ENCODE assay signal across 2 cellular contexts in the genomic region with DNA sequence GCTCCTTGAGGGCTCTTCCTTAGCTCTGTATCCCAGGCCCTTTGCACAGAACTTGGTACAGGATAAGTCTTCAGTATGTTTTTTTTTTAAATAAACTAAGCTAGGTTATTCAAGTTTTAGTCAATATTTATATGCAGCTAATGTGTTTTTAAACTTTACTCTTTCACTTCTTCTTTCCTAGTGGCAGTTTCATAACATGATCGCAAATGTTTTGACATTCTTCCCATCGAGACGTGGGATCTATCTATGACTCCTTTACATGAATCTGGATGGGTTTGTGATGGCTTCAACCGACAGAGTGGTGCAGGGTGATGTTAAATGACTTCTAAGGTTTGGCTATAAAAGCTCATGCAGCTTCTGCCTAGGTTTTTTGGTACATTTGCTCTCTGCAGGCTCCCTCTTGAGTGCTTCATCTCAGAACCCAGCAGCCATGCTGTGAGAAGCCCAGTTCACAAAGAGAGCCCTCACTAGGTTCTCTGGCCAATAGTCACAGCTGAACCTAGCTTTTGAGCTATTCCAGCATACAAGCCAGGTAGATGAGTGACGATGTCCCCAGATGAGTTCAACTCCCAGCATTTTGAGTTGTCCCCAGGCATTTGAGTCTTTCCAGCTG.
TF ChIP-seq lines count a peak whose summit lies in the region.

No MANE protein-coding gene starts in this region.

TF ChIP-seq in GM12878, 131 proteins besides CTCF, POLR2A, EP300 and RAD21:
- peak; percentile 41; the same call in 1 of the 2 replicates for TF ChIP-seq SPI1 (IDR thresholded peaks at IDR 0.05; ENCODE audit: borderline replicate concordance, insufficient read depth, low read depth, low read length)
- TF ChIP-seq TBL1XR1 (IDR thresholded peaks at IDR 0.05; ENCODE audit: low read depth, low read length), result no peak

TF ChIP-seq in SK-N-SH, 30 proteins besides CTCF, POLR2A, EP300 and RAD21 (continued from another document):
- TF ChIP-seq YY1 (IDR thresholded peaks at IDR 0.05; ENCODE audit: low read depth) (no peak), RCOR1 (IDR thresholded peaks at IDR 0.05; ENCODE audit: low read length) (no peak), TEAD4 (IDR thresholded peaks at IDR 0.05; ENCODE audit: borderline replicate concordance, insufficient read depth) (no peak), NRF1 (IDR thresholded peaks at IDR 0.05; ENCODE audit: low read depth, low read length) (no peak), MEF2A (IDR thresholded peaks at IDR 0.05; ENCODE audit: borderline replicate concordance, low read depth) (no peak), EZH2phosphoT487 (IDR thresholded peaks at IDR 0.05; ENCODE audit: borderline replicate concordance, low read depth) (no peak)
- TF ChIP-seq, protein P1, sequence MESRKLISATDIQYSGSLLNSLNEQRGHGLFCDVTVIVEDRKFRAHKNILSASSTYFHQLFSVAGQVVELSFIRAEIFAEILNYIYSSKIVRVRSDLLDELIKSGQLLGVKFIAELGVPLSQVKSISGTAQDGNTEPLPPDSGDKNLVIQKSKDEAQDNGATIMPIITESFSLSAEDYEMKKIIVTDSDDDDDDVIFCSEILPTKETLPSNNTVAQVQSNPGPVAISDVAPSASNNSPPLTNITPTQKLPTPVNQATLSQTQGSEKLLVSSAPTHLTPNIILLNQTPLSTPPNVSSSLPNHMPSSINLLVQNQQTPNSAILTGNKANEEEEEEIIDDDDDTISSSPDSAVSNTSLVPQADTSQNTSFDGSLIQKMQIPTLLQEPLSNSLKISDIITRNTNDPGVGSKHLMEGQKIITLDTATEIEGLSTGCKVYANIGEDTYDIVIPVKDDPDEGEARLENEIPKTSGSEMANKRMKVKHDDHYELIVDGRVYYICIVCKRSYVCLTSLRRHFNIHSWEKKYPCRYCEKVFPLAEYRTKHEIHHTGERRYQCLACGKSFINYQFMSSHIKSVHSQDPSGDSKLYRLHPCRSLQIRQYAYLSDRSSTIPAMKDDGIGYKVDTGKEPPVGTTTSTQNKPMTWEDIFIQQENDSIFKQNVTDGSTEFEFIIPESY (IDR thresholded peaks at IDR 0.05; ENCODE audit: borderline replicate concordance, low read depth), result no peak
